1 cellular context compared by ENCODE assay signal in genomic region chr6:40845588-40845987, GRCh38.
TF ChIP-seq lines count a peak whose summit lies in the region.

No MANE protein-coding gene starts in this region.

TF ChIP-seq in GM23338, 12 proteins besides CTCF, POLR2A, EP300 and RAD21 (continued from another document):
- no peak for TF ChIP-seq ZNF462 (CRISPR knock-in tag; IDR thresholded peaks at IDR 0.05)
- no peak for TF ChIP-seq CREB1 (CRISPR knock-in tag; IDR thresholded peaks at IDR 0.05; ENCODE audit: low read depth)
- TF ChIP-seq JUNB (IDR thresholded peaks at IDR 0.05; ENCODE audit: unreplicated experiment), result no peak
- no peak for TF ChIP-seq EZH2phosphoT487 (IDR thresholded peaks at IDR 0.05; ENCODE audit: unreplicated experiment)
